22 cellular contexts compared by ENCODE assay signal in genomic region chr1:79815115-79815514, GRCh38.
"Had no signal": no experiment of that assay in that cellular context is flagged by ENCODE, and none has a peak within 500 bp of the region (broad histone marks: within the 10 kb centered on the region; RNA-seq: fewer than 3 reads in every experiment).

No MANE protein-coding gene starts in this region.

- H3K9me3 Mint-ChIP-seq: activated CD4-positive, alpha-beta T cell treated with anti-CD3 and anti-CD28 coated beads, Interleukin-2, amount 10 ng/mL, durations not matched to agents 24 days and 14 days; activated naive CD8-positive, alpha-beta T cell treated with anti-CD3 and anti-CD28 coated beads for 36 hours; mesothelial cell of epicardium; neural progenitor cell had no signal

- H3K27ac Mint-ChIP-seq: activated CD4-positive, alpha-beta T cell treated with anti-CD3 and anti-CD28 coated beads, Interleukin-2, amount 10 ng/mL, durations not matched to agents 24 days and 14 days; activated naive CD8-positive, alpha-beta T cell treated with anti-CD3 and anti-CD28 coated beads for 36 hours; activated T-cell treated with anti-CD3 and anti-CD28 coated beads, Interleukin-2, amount 50 U/mL, for 24 hours; activated T-helper 17 cell treated with anti-CD3 and anti-CD28 coated beads, Interleukin-2, amount 50 U/mL, for 72 hours; mesothelial cell of epicardium; naive thymus-derived CD8-positive, alpha-beta T cell; neural progenitor cell had no signal

- H3K4me1 Mint-ChIP-seq: activated CD4-positive, alpha-beta T cell treated with anti-CD3 and anti-CD28 coated beads, Interleukin-2, amount 10 ng/mL, durations not matched to agents 24 days and 14 days; activated naive CD8-positive, alpha-beta T cell treated with anti-CD3 and anti-CD28 coated beads for 36 hours; activated T-helper 17 cell treated with anti-CD3 and anti-CD28 coated beads, Interleukin-2, amount 50 U/mL, for 72 hours; central memory CD8-positive, alpha-beta T cell; naive thymus-derived CD8-positive, alpha-beta T cell had no signal

- ATAC-seq: activated T-helper 17 cell treated with anti-CD3 and anti-CD28 coated beads, Interleukin-2, amount 50 U/mL, for 72 hours; left lung; naive thymus-derived CD8-positive, alpha-beta T cell; right lobe of liver had no signal

- H2AFZ ChIP-seq: neural progenitor cell had no signal

- DNase-seq: activated CD4-positive, alpha-beta T cell treated with anti-CD3 and anti-CD28 coated beads, Interleukin-2, amount 10 ng/mL, durations not matched to agents 24 days and 14 days; activated naive CD4-positive, alpha-beta T cell treated with Interleukin-2 at 50 U/mL for 16 hours; activated naive CD8-positive, alpha-beta T cell treated with anti-CD3 and anti-CD28 coated beads for 36 hours; activated T-cell treated with anti-CD3 and anti-CD28 coated beads, Interleukin-2, amount 50 U/mL, for 24 hours; amniotic stem cell; dorsolateral prefrontal cortex; kidney glomerular epithelial cell; left lung; mammary epithelial cell; naive thymus-derived CD8-positive, alpha-beta T cell; posterior cingulate gyrus; right lobe of liver; stimulated activated CD4-positive, alpha-beta T cell treated with anti-CD3 and anti-CD28 coated beads, Interleukin-1b, Interleukin-23, amount 100 ng/mL, for 48 hours; stomach; transverse colon had no signal

- H3K4me3 ChIP-seq: breast epithelium, dorsolateral prefrontal cortex, esophagus muscularis mucosa, left lung, neural progenitor cell, right lobe of liver, skin epidermis, stomach, transverse colon had no signal

- H3K36me3 ChIP-seq: breast epithelium, esophagus muscularis mucosa, left lung, neural progenitor cell, right lobe of liver, stomach, transverse colon had no signal

- H3K4me1 ChIP-seq: breast epithelium, left lung, neural progenitor cell, right lobe of liver, stomach, transverse colon had no signal

- H3K27me3 ChIP-seq: breast epithelium, dorsolateral prefrontal cortex, esophagus muscularis mucosa, left lung, neural progenitor cell, right lobe of liver, stomach, transverse colon had no signal

- H3K27ac ChIP-seq: breast epithelium, esophagus muscularis mucosa, left lung, neural progenitor cell, right lobe of liver, skin epidermis, stomach, transverse colon had no signal

- H3K27me3 Mint-ChIP-seq: activated CD4-positive, alpha-beta T cell treated with anti-CD3 and anti-CD28 coated beads, Interleukin-2, amount 10 ng/mL, durations not matched to agents 24 days and 14 days; activated naive CD8-positive, alpha-beta T cell treated with anti-CD3 and anti-CD28 coated beads for 36 hours; activated T-cell treated with anti-CD3 and anti-CD28 coated beads, Interleukin-2, amount 50 U/mL, for 24 hours; activated T-helper 17 cell treated with anti-CD3 and anti-CD28 coated beads, Interleukin-2, amount 50 U/mL, for 72 hours; central memory CD8-positive, alpha-beta T cell; naive thymus-derived CD8-positive, alpha-beta T cell had no signal

- H3K4me2 ChIP-seq: neural progenitor cell had no signal

- H3K36me3 Mint-ChIP-seq: activated naive CD8-positive, alpha-beta T cell treated with anti-CD3 and anti-CD28 coated beads for 36 hours; mesothelial cell of epicardium; naive thymus-derived CD8-positive, alpha-beta T cell; neural progenitor cell had no signal

- H3K9ac ChIP-seq: neural progenitor cell had no signal

- H3K9me3 ChIP-seq: breast epithelium, esophagus muscularis mucosa, right lobe of liver, stomach, transverse colon had no signal

- H3K4me3 Mint-ChIP-seq: activated CD4-positive, alpha-beta T cell treated with anti-CD3 and anti-CD28 coated beads, Interleukin-2, amount 10 ng/mL, durations not matched to agents 24 days and 14 days; activated naive CD8-positive, alpha-beta T cell treated with anti-CD3 and anti-CD28 coated beads for 36 hours; activated T-cell treated with anti-CD3 and anti-CD28 coated beads, Interleukin-2, amount 50 U/mL, for 24 hours; activated T-helper 17 cell treated with anti-CD3 and anti-CD28 coated beads, Interleukin-2, amount 50 U/mL, for 72 hours; central memory CD8-positive, alpha-beta T cell; mesothelial cell of epicardium; naive thymus-derived CD8-positive, alpha-beta T cell; neural progenitor cell had no signal
